In the genomic region with DNA sequence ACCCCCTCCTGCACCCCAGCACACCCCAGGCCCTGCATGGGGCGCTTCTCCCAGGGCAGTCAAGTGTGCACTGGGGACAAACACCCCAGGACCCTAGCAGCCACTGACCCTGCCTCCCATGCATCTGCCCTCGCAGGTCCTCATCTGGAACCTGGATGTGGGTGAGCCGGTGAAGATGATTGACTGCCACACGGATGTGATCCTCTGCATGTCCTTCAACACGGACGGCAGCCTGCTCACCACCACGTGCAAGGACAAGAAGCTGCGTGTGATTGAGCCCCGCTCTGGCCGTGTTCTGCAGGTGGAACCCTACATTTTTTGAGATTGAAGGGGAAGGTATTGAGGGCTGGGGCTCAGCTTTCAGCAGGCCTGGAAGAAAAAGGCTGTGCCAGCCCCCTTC, we compare ENCODE assay signal across 31 cellular contexts.
DNase-seq lines count a peak whose midpoint lies in the region; ATAC-seq and TF ChIP-seq lines count a peak whose summit lies in the region.
"Had no signal": no experiment of that assay in that cellular context is flagged by ENCODE, and none has a peak within 500 bp of the region (broad histone marks: within the 10 kb centered on the region; RNA-seq: fewer than 3 reads in every experiment).

No MANE protein-coding gene starts in this region.

- H3K9ac ChIP-seq in neuronal stem cell (ENCODE audit: low read depth, low read length, poor library complexity) = no peak overlapping the region
- H3K9ac ChIP-seq: BLaER1; BLaER1 treated with 17β-estradiol and CSF1 and Interleukin-3, amounts not matched to agents 10 nM and 100 nM had no signal

- H3K23ac ChIP-seq in neuronal stem cell (ENCODE audit: low read depth, low read length, poor library complexity) = peak overlapping the region; percentile 3

- H3K14ac ChIP-seq in neuronal stem cell (ENCODE audit: low read length) = no peak overlapping the region

- no peaks in the 10 kb centered on the region for H3K9me3 ChIP-seq in heart left ventricle
- peaks cover 0 to 1% of the 10 kb centered on the region in 2 donors for H3K9me3 ChIP-seq in neuronal stem cell (replicated peaks in 1 of 2; ENCODE audit: control insufficient read depth in 2 of 2, insufficient read depth in 1 of 2, low read depth in 1 of 2, low read length in 2 of 2)
- H3K9me3 ChIP-seq: A549; BLaER1; BLaER1 treated with 17β-estradiol and CSF1 and Interleukin-3, amounts not matched to agents 10 nM and 100 nM; Caco-2 had no signal

- no peak for ATAC-seq in Right ventricle myocardium inferior
- no peak for ATAC-seq in heart left ventricle
- no peak for ATAC-seq in HG02642 (IDR thresholded peaks at IDR 0.05; ENCODE audit: poor library complexity, unreplicated experiment)
- ATAC-seq: A549; CD8-positive, alpha-beta T cell had no signal

- TF ChIP-seq CTCF in heart left ventricle (IDR thresholded peaks at IDR 0.05) = no peak

- intact Hi-C loops in Right ventricle myocardium inferior (cut with DNase I) = no loop called here
- intact Hi-C loops in heart left ventricle (cut with DNase I) = no loop called here

- no peak overlapping the region for H2AK5ac ChIP-seq in neuronal stem cell (ENCODE audit: low read depth, low read length)

- H3K27me3 ChIP-seq in heart left ventricle (no peaks in the 10 kb centered on the region), neuronal stem cell (ENCODE audit: control insufficient read depth in 3 of 3, insufficient read depth in 3 of 3, low read depth in 1 of 3, low read length in 3 of 3) (no peaks in the 10 kb centered on the region)
- H3K27me3 ChIP-seq: BE2C; BLaER1; BLaER1 treated with 17β-estradiol and CSF1 and Interleukin-3, amounts not matched to agents 10 nM and 100 nM had no signal

- no peak overlapping the region for H2BK5ac ChIP-seq in neuronal stem cell (ENCODE audit: low read length)

- no peak overlapping the region for H3K18ac ChIP-seq in neuronal stem cell (ENCODE audit: low read length)

- no peak overlapping the region for H2AFZ ChIP-seq in neuronal stem cell (ENCODE audit: low read length)

- no peak overlapping the region for H3K27ac ChIP-seq in heart left ventricle
- no peak overlapping the region for H3K27ac ChIP-seq in neuronal stem cell (replicated peaks; ENCODE audit: low read length)
- H3K27ac ChIP-seq: 22Rv1; A549; BLaER1; BLaER1 treated with 17β-estradiol and CSF1 and Interleukin-3, amounts not matched to agents 10 nM and 100 nM; C4-2B had no signal

- H3K36me3 ChIP-seq in heart left ventricle (peaks cover 0 to 42% (median 5%) of the 10 kb centered on the region in 9 donors), neuronal stem cell (replicated peaks in 1 of 2; ENCODE audit: control insufficient read depth in 2 of 2, insufficient read depth in 2 of 2, low read length in 2 of 2) (peaks cover 0 to 47% of the 10 kb centered on the region in 2 donors)
- H3K36me3 ChIP-seq: BE2C had no signal

- no peak overlapping the region for H3K4me3 ChIP-seq in heart left ventricle
- H3K4me3 ChIP-seq in neuronal stem cell (ENCODE audit: low read length in 2 of 2) = no peak overlapping the region
- H3K4me3 ChIP-seq: A549; BLaER1; BLaER1 treated with 17β-estradiol and CSF1 and Interleukin-3, amounts not matched to agents 10 nM and 100 nM had no signal

- WGBS in heart left ventricle, 4 donors = 88 to 97% (median 93%) methylated on average over 7 to 10 of the region's 10 CpGs
- WGBS in neuronal stem cell (ENCODE audit: extremely low coverage in 2 of 2, insufficient read length in 2 of 2, insufficient replicate concordance in 1 of 2), 2 donors = no CpG with 5 or more reads among the region's 10 CpGs

- no peak overlapping the region for H2BK12ac ChIP-seq in neuronal stem cell (ENCODE audit: low read length)

- H2BK15ac ChIP-seq in neuronal stem cell (ENCODE audit: low read length) = no peak overlapping the region

- peak; percentile 41 for DNase-seq in Right ventricle myocardium inferior (ENCODE audit: missing footprints)
- no peak for DNase-seq in heart left ventricle
- peak; percentile 32 for DNase-seq in ecto neural progenitor cell (ENCODE audit: low spot score)
- DNase-seq in neuronal stem cell (ENCODE audit: low spot score) = no peak
- no peak for DNase-seq in NCI-H2196 treated with DMSO at 0.1 percent for 48 hours (lab: John Stamatoyannopoulos, UW; ENCODE audit: unreplicated experiment)
- DNase-seq: 8988T; ACHN; AML-193; BE2C; C1 segment of cervical spinal cord; Caco-2; Calu3; CD4-positive, alpha-beta memory T cell; CD4-positive, alpha-beta T cell; CD4-positive, CD25-positive, alpha-beta regulatory T cell; CD8-positive, alpha-beta memory T cell; CD8-positive, alpha-beta T cell; COR-L47; DMS 273 treated with DMSO at 0.1 percent for 48 hours; DMS153; DMS53; DMS79; DMS79 treated with DMSO at 0.1 percent for 48 hours; DND-41; EL had no signal

- no peak overlapping the region for H4K8ac ChIP-seq in neuronal stem cell (ENCODE audit: low read depth, low read length)

- no peak overlapping the region for H3K4me2 ChIP-seq in neuronal stem cell (ENCODE audit: insufficient read depth, low read length, poor library complexity, severe bottlenecking)
- H3K4me2 ChIP-seq: A549; BLaER1; BLaER1 treated with 17β-estradiol and CSF1 and Interleukin-3, amounts not matched to agents 10 nM and 100 nM had no signal

- H4K91ac ChIP-seq in neuronal stem cell (ENCODE audit: low read depth, low read length, poor library complexity) = no peak overlapping the region

- H2BK120ac ChIP-seq in neuronal stem cell (ENCODE audit: low read depth, low read length) = no peak overlapping the region

- no peak for TF ChIP-seq POLR2A in heart left ventricle (IDR thresholded peaks at IDR 0.05)

- H3K4me1 ChIP-seq in heart left ventricle = peaks cover 0 to 38% (median 18%) of the 10 kb centered on the region in 12 donors
- no peaks in the 10 kb centered on the region for H3K4me1 ChIP-seq in neuronal stem cell (ENCODE audit: control insufficient read depth in 2 of 2, insufficient read depth in 1 of 2, low read depth in 1 of 2, low read length in 2 of 2)
- H3K4me1 ChIP-seq: A549, Caco-2 had no signal

- H3K4ac ChIP-seq in neuronal stem cell (ENCODE audit: low read length) = no peak overlapping the region

- H3K79me1 ChIP-seq in neuronal stem cell (ENCODE audit: low read depth, low read length) = no peaks in the 10 kb centered on the region

Comparison
In these comparisons a context has a peak if more than half of its experiments do, and no peak if none do; other contexts are left out.
1. DNase-seq: peak in Right ventricle myocardium inferior (single experiment) and ecto neural progenitor cell (single experiment); none in heart left ventricle (0 of 5), neuronal stem cell (single experiment) and NCI-H2196 treated with DMSO at 0.1 percent for 48 hours (single experiment).